Comparison of ENCODE assay signal across 22 cellular contexts in the genomic region with DNA sequence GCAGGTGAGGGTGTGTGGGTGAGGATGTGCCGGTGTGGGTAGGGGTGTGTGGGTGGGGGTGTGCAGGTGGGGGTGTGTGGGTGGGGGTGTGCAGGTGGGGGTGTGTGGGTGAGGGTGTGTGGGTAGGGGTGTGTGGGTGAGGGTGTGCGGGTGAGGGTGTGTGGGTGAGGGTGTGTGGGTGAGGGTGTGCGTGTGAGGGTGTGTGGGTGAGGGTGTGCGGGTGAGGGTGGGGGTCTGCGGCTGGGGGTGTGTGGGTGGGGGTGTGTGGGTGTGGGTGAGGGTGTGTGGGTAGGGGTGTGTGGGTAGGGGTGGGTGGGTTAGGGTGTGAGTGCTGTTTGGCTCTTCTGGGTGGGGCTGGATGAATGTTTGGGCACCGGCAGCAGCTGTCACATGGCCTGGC.
DNase-seq lines count a peak whose midpoint lies in the region; TF ChIP-seq lines count a peak whose summit lies in the region.
"Had no signal": no experiment of that assay in that cellular context is flagged by ENCODE, and none has a peak within 500 bp of the region (broad histone marks: within the 10 kb centered on the region; RNA-seq: fewer than 3 reads in every experiment).

No MANE protein-coding gene starts in this region.

- no CpG with 5 or more reads among the region's 6 CpGs for WGBS in mammary epithelial cell (ENCODE audit: low coverage, missing lambda C conversion rate)

- H3K4me1 Mint-ChIP-seq in chondrocyte (ENCODE audit: low read depth) = no peaks in the 10 kb centered on the region
- H3K4me1 Mint-ChIP-seq: CD14-positive monocyte; CD4-positive, alpha-beta memory T cell; CD4-positive, CD25-positive, alpha-beta regulatory T cell; CD8-positive, alpha-beta memory T cell had no signal

- H3K27me3 ChIP-seq in mammary epithelial cell (ENCODE audit: insufficient read depth, low read length) = no peaks in the 10 kb centered on the region
- H3K27me3 ChIP-seq: BE2C, BLaER1 had no signal

- H3K4me3 ChIP-seq in mammary epithelial cell (replicated peaks in 1 of 3; ENCODE audit: insufficient read depth in 1 of 3, low read depth in 2 of 3, low read length in 3 of 3) = no peak overlapping the region
- H3K4me3 ChIP-seq: BLaER1 had no signal

- dilution Hi-C loops in mammary epithelial cell (cut with HindIII; ENCODE audit: low sequenced_read_pairs) = no loop called here

- H3K79me2 ChIP-seq in mammary epithelial cell (ENCODE audit: insufficient read depth, low read length) = no peaks in the 10 kb centered on the region

- H3K27me3 Mint-ChIP-seq in chondrocyte (ENCODE audit: low read depth) = no peaks in the 10 kb centered on the region
- H3K27me3 Mint-ChIP-seq: CD4-positive, alpha-beta memory T cell; CD4-positive, CD25-positive, alpha-beta regulatory T cell had no signal

- peaks cover 2% of the 10 kb centered on the region for H3K36me3 Mint-ChIP-seq in chondrocyte (ENCODE audit: low read depth)
- H3K36me3 Mint-ChIP-seq: CD14-positive monocyte; CD4-positive, alpha-beta memory T cell; CD4-positive, CD25-positive, alpha-beta regulatory T cell; CD8-positive, alpha-beta memory T cell had no signal

- no peak overlapping the region for H3K27ac Mint-ChIP-seq in chondrocyte (ENCODE audit: unreplicated experiment)
- H3K27ac Mint-ChIP-seq: CD14-positive monocyte; CD4-positive, alpha-beta memory T cell; CD4-positive, CD25-positive, alpha-beta regulatory T cell; CD8-positive, alpha-beta memory T cell had no signal

- BruUV-seq in mammary epithelial cell (replicated peaks; lab: Mats Ljungman, UMichigan) = no TSS peak

- in situ Hi-C loops in mammary epithelial cell (cut with MboI; ENCODE audit: low sequenced_read_pairs in 2 of 2) = no loop called here

- TF ChIP-seq CTCF in chondrocyte (IDR thresholded peaks at IDR 0.05) (no peak), mammary epithelial cell (conservative IDR thresholded peaks at IDR 0.05 in 1 of 2, IDR thresholded peaks at IDR 0.05 in 1 of 2; ENCODE audit: extremely low read depth in 1 of 2, insufficient read depth in 1 of 2, low read depth in 1 of 2, low read length in 2 of 2) (no peak)

- H3K4me2 ChIP-seq in mammary epithelial cell (ENCODE audit: insufficient read depth, low read depth, low read length) = no peak overlapping the region
- H3K4me2 ChIP-seq: BLaER1 had no signal

- no peaks in the 10 kb centered on the region for H3K36me3 ChIP-seq in mammary epithelial cell (ENCODE audit: insufficient read depth, low read length)
- H3K36me3 ChIP-seq: BE2C, BLaER1 had no signal

- H3K9me3 ChIP-seq in mammary epithelial cell (replicated peaks; ENCODE audit: insufficient read depth, low read length) = peaks cover 5% of the 10 kb centered on the region
- H3K9me3 ChIP-seq: BE2C, BLaER1 had no signal

- DNase-seq in GM03348 (ENCODE audit: low spot score) (peak; percentile 0), chondrocyte (ENCODE audit: low spot score) (peak; percentile 84), posterior vena cava (ENCODE audit: low spot score) (peak; percentile 25), mammary epithelial cell (no peak)
- no peak for DNase-seq in activated CD8-positive, alpha-beta memory T cell treated with anti-CD3 and anti-CD28 coated beads for 24 hours
- DNase-seq: 8988T; ACHN; BE2C; C1 segment of cervical spinal cord; CD4-positive, alpha-beta memory T cell; CD4-positive, CD25-positive, alpha-beta regulatory T cell; CD8-positive, alpha-beta memory T cell; COR-L47; DMS 273 treated with DMSO at 0.1 percent for 48 hours; DMS153; DMS53; DMS79; DND-41; EL; GDM1 had no signal

- intact Hi-C loops in posterior vena cava (cut with DNase I) = no loop called here
- intact Hi-C loops in mammary epithelial cell (cut with micrococcal nuclease) = no loop called here

- H3K4me3 Mint-ChIP-seq in chondrocyte (ENCODE audit: unreplicated experiment) = no peak overlapping the region
- H3K4me3 Mint-ChIP-seq: CD14-positive monocyte; CD4-positive, alpha-beta memory T cell; CD4-positive, CD25-positive, alpha-beta regulatory T cell; CD8-positive, alpha-beta memory T cell had no signal

- H2AFZ ChIP-seq in mammary epithelial cell (ENCODE audit: low read depth, low read length) = no peak overlapping the region

- H3K9me3 Mint-ChIP-seq in chondrocyte (ENCODE audit: low read depth) = peaks cover 17% of the 10 kb centered on the region

- H3K4me1 ChIP-seq in mammary epithelial cell (ENCODE audit: insufficient read depth, low read length) = no peaks in the 10 kb centered on the region
- H3K4me1 ChIP-seq: BE2C, BLaER1 had no signal

- H3K27ac ChIP-seq in mammary epithelial cell (ENCODE audit: insufficient read depth, low read depth, low read length) = no peak overlapping the region
- H3K27ac ChIP-seq: BLaER1 had no signal

- no peak overlapping the region for H3K9ac ChIP-seq in mammary epithelial cell (ENCODE audit: insufficient read depth, low read length)
- H3K9ac ChIP-seq: BLaER1 had no signal

- CTCF ChIA-PET in mammary epithelial cell (lab: Charles Lee; ENCODE audit: low non-redundant PET) = no interaction called here

- H4K20me1 ChIP-seq in mammary epithelial cell (ENCODE audit: insufficient read depth, low read length) = no peaks in the 10 kb centered on the region
- H4K20me1 ChIP-seq: BLaER1 had no signal

Comparison
In these comparisons a context has a peak if more than half of its experiments do, and no peak if none do; other contexts are left out.
1. DNase-seq: peak in GM03348 (single experiment), chondrocyte (single experiment) and posterior vena cava (single experiment); none in activated CD8-positive, alpha-beta memory T cell treated with anti-CD3 and anti-CD28 coated beads for 24 hours (single experiment) and mammary epithelial cell (single experiment).